1 cellular context compared by ENCODE assay signal in the genomic region with DNA sequence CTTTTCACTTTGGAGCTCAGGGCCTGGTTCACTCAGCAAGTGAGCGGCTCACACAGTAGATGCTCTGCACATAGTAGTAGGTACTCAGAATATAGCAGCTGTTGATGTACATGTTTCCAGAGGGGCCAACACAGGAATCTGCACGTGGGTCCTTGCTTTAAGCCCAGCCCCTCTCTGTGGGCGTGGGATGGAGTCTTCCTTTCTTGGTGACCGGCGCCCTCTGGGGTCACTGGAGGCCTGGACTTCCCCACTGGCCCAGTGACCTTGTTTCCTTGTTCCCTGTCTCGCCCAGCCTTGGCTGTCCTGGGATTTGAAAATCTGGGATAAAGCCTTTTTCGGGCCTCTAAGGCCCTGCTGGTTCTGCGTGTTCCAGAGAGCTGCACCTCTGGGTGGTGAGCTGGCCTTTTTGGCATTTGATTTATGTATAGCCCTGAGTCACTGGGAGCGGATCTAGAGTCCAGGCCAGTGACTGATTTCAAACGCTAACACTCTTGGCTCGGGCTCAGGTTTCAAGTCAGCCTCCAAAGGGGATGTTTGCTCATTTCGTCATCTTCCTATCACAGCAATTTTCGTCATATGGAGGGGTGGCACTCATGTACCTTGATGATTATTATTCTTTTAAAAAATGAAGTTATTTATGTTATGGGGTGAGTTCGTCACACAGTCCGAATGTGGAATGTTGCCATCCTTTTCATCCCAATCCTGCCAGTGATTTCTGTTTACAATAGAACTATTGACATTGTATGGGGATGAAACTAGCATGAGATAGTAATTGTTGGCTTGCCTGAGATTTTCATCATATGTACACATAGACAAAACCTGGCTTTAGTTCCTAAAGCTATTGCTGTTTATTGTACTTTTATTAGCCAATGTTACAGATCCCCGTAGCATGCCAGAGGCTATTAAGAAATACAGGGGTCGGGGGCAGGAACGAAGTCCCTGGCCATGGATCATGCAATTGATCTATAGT.
TF ChIP-seq lines count a peak whose summit lies in the region.

No MANE protein-coding gene starts in this region.

TF ChIP-seq in HepG2, 621 proteins besides CTCF, POLR2A, EP300 and RAD21 (continued from another document and continues in another):
- TF ChIP-seq ZFX (CRISPR knock-in tag; IDR thresholded peaks at IDR 0.05; ENCODE audit: low read depth), result peak; percentile 80
- no peak for TF ChIP-seq ZNF367 (CRISPR knock-in tag; IDR thresholded peaks at IDR 0.05; ENCODE audit: borderline replicate concordance)
- TF ChIP-seq ASH2L (IDR thresholded peaks at IDR 0.05; ENCODE audit: insufficient read length, low read depth, low read length), result peak; percentile 95
- TF ChIP-seq SIX4 (CRISPR knock-in tag; IDR thresholded peaks at IDR 0.05), result peak; percentile 98
- TF ChIP-seq ZNF225 (CRISPR knock-in tag; IDR thresholded peaks at IDR 0.05), result no peak
- peak; percentile 84 for TF ChIP-seq IRF2 (CRISPR knock-in tag; IDR thresholded peaks at IDR 0.05)
- TF ChIP-seq, protein P1, sequence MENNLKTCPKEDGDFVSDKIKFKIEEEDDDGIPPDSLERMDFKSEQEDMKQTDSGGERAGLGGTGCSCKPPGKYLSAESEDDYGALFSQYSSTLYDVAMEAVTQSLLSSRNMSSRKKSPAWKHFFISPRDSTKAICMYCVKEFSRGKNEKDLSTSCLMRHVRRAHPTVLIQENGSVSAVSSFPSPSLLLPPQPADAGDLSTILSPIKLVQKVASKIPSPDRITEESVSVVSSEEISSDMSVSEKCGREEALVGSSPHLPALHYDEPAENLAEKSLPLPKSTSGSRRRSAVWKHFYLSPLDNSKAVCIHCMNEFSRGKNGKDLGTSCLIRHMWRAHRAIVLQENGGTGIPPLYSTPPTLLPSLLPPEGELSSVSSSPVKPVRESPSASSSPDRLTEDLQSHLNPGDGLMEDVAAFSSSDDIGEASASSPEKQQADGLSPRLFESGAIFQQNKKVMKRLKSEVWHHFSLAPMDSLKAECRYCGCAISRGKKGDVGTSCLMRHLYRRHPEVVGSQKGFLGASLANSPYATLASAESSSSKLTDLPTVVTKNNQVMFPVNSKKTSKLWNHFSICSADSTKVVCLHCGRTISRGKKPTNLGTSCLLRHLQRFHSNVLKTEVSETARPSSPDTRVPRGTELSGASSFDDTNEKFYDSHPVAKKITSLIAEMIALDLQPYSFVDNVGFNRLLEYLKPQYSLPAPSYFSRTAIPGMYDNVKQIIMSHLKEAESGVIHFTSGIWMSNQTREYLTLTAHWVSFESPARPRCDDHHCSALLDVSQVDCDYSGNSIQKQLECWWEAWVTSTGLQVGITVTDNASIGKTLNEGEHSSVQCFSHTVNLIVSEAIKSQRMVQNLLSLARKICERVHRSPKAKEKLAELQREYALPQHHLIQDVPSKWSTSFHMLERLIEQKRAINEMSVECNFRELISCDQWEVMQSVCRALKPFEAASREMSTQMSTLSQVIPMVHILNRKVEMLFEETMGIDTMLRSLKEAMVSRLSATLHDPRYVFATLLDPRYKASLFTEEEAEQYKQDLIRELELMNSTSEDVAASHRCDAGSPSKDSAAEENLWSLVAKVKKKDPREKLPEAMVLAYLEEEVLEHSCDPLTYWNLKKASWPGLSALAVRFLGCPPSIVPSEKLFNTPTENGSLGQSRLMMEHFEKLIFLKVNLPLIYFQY (CRISPR knock-in tag; IDR thresholded peaks at IDR 0.05; ENCODE audit: borderline replicate concordance), result 0 out of 2 replicates have a peak, but pooled peaks have one; percentile 27
- TF ChIP-seq, protein P2, sequence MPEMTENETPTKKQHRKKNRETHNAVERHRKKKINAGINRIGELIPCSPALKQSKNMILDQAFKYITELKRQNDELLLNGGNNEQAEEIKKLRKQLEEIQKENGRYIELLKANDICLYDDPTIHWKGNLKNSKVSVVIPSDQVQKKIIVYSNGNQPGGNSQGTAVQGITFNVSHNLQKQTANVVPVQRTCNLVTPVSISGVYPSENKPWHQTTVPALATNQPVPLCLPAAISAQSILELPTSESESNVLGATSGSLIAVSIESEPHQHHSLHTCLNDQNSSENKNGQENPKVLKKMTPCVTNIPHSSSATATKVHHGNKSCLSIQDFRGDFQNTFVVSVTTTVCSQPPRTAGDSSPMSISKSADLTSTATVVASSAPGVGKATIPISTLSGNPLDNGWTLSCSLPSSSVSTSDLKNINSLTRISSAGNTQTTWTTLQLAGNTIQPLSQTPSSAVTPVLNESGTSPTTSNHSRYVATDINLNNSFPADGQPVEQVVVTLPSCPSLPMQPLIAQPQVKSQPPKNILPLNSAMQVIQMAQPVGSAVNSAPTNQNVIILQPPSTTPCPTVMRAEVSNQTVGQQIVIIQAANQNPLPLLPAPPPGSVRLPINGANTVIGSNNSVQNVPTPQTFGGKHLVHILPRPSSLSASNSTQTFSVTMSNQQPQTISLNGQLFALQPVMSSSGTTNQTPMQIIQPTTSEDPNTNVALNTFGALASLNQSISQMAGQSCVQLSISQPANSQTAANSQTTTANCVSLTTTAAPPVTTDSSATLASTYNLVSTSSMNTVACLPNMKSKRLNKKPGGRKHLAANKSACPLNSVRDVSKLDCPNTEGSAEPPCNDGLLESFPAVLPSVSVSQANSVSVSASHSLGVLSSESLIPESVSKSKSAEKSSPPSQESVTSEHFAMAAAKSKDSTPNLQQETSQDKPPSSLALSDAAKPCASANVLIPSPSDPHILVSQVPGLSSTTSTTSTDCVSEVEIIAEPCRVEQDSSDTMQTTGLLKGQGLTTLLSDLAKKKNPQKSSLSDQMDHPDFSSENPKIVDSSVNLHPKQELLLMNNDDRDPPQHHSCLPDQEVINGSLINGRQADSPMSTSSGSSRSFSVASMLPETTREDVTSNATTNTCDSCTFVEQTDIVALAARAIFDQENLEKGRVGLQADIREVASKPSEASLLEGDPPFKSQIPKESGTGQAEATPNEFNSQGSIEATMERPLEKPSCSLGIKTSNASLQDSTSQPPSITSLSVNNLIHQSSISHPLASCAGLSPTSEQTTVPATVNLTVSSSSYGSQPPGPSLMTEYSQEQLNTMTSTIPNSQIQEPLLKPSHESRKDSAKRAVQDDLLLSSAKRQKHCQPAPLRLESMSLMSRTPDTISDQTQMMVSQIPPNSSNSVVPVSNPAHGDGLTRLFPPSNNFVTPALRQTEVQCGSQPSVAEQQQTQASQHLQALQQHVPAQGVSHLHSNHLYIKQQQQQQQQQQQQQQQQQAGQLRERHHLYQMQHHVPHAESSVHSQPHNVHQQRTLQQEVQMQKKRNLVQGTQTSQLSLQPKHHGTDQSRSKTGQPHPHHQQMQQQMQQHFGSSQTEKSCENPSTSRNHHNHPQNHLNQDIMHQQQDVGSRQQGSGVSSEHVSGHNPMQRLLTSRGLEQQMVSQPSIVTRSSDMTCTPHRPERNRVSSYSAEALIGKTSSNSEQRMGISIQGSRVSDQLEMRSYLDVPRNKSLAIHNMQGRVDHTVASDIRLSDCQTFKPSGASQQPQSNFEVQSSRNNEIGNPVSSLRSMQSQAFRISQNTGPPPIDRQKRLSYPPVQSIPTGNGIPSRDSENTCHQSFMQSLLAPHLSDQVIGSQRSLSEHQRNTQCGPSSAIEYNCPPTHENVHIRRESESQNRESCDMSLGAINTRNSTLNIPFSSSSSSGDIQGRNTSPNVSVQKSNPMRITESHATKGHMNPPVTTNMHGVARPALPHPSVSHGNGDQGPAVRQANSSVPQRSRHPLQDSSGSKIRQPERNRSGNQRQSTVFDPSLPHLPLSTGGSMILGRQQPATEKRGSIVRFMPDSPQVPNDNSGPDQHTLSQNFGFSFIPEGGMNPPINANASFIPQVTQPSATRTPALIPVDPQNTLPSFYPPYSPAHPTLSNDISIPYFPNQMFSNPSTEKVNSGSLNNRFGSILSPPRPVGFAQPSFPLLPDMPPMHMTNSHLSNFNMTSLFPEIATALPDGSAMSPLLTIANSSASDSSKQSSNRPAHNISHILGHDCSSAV (CRISPR knock-in tag; IDR thresholded peaks at IDR 0.05; ENCODE audit: borderline replicate concordance), result no peak
- TF ChIP-seq SSRP1 (CRISPR knock-in tag; IDR thresholded peaks at IDR 0.05), result no peak
- peak; percentile 91; the same call in 1 of the 2 replicates for TF ChIP-seq SOX5 (CRISPR knock-in tag; IDR thresholded peaks at IDR 0.05; ENCODE audit: borderline replicate concordance)
- TF ChIP-seq YEATS2 (CRISPR knock-in tag; IDR thresholded peaks at IDR 0.05; ENCODE audit: borderline replicate concordance), result peak; percentile 51; the same call in 1 of the 2 replicates
- no peak for TF ChIP-seq ZNF224 (CRISPR knock-in tag; IDR thresholded peaks at IDR 0.05)
- TF ChIP-seq, protein P3, sequence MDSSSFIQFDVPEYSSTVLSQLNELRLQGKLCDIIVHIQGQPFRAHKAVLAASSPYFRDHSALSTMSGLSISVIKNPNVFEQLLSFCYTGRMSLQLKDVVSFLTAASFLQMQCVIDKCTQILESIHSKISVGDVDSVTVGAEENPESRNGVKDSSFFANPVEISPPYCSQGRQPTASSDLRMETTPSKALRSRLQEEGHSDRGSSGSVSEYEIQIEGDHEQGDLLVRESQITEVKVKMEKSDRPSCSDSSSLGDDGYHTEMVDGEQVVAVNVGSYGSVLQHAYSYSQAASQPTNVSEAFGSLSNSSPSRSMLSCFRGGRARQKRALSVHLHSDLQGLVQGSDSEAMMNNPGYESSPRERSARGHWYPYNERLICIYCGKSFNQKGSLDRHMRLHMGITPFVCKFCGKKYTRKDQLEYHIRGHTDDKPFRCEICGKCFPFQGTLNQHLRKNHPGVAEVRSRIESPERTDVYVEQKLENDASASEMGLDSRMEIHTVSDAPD (CRISPR knock-in tag; IDR thresholded peaks at IDR 0.05), result peak; percentile 70; the same call in 1 of the 2 replicates
- peak; percentile 29; the same call in 1 of the 2 replicates for TF ChIP-seq ZBTB7B (CRISPR knock-in tag; IDR thresholded peaks at IDR 0.05)
- peak; percentile 81 for TF ChIP-seq ETV5 (CRISPR knock-in tag; IDR thresholded peaks at IDR 0.05; ENCODE audit: borderline replicate concordance)
- TF ChIP-seq MLXIP (CRISPR knock-in tag; IDR thresholded peaks at IDR 0.05; ENCODE audit: borderline replicate concordance), result no peak
- no peak; the same call in 1 of the 2 replicates for TF ChIP-seq ARID2 (CRISPR knock-in tag; IDR thresholded peaks at IDR 0.05; ENCODE audit: borderline replicate concordance)
- TF ChIP-seq, protein P4, sequence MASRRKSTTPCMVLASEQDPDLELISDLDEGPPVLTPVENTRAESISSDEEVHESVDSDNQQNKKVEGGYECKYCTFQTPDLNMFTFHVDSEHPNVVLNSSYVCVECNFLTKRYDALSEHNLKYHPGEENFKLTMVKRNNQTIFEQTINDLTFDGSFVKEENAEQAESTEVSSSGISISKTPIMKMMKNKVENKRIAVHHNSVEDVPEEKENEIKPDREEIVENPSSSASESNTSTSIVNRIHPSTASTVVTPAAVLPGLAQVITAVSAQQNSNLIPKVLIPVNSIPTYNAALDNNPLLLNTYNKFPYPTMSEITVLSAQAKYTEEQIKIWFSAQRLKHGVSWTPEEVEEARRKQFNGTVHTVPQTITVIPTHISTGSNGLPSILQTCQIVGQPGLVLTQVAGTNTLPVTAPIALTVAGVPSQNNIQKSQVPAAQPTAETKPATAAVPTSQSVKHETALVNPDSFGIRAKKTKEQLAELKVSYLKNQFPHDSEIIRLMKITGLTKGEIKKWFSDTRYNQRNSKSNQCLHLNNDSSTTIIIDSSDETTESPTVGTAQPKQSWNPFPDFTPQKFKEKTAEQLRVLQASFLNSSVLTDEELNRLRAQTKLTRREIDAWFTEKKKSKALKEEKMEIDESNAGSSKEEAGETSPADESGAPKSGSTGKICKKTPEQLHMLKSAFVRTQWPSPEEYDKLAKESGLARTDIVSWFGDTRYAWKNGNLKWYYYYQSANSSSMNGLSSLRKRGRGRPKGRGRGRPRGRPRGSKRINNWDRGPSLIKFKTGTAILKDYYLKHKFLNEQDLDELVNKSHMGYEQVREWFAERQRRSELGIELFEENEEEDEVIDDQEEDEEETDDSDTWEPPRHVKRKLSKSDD (CRISPR knock-in tag; IDR thresholded peaks at IDR 0.05; ENCODE audit: low read depth), result no peak
- TF ChIP-seq ZBTB25 (CRISPR knock-in tag; IDR thresholded peaks at IDR 0.05), result peak; percentile 63; the same call in 1 of the 2 replicates
- TF ChIP-seq BHLHE40 (IDR thresholded peaks at IDR 0.05; ENCODE audit: low read length), result peak; percentile 71
- no peak for TF ChIP-seq ZNF546 (CRISPR knock-in tag; conservative IDR thresholded peaks at IDR 0.05)
- TF ChIP-seq, protein P5, sequence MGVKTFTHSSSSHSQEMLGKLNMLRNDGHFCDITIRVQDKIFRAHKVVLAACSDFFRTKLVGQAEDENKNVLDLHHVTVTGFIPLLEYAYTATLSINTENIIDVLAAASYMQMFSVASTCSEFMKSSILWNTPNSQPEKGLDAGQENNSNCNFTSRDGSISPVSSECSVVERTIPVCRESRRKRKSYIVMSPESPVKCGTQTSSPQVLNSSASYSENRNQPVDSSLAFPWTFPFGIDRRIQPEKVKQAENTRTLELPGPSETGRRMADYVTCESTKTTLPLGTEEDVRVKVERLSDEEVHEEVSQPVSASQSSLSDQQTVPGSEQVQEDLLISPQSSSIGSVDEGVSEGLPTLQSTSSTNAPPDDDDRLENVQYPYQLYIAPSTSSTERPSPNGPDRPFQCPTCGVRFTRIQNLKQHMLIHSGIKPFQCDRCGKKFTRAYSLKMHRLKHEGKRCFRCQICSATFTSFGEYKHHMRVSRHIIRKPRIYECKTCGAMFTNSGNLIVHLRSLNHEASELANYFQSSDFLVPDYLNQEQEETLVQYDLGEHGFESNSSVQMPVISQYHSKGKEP (CRISPR knock-in tag; IDR thresholded peaks at IDR 0.05), result no peak
